8 cellular contexts compared by ENCODE assay signal in the genomic region with DNA sequence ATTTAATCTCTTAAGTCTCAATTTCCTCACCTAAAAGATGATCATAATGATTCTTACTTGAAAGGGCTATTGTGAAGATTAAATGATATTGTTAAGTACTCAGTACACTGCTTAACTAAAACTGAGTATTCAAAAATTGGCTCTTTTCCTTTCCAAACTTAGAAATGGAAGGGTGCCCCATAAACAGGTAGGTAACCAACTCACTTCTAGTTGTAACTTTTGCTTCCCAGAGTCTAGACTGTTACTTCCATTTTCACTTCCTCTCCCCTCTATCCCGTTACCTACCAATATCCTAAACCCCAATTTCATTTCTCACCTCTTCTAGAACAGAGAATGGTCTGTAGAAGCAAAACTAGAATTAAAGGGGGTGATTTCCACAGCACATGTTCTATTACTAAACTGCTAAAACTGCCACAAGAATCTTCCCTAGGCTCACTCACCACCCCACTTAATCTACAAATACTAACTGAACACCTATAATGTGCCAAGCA. TPM values are rescaled to one million over a fixed set of nuclear protein-coding genes. Genes with fewer than 3 reads are reported as not detected.
DNase-seq lines count a peak whose midpoint lies in the region; ATAC-seq and TF ChIP-seq lines count a peak whose summit lies in the region.

No MANE protein-coding gene starts in this region.

- no peak for TF ChIP-seq CTCF in GM23338 (conservative IDR thresholded peaks at IDR 0.05; ENCODE audit: low read depth in 2 of 2)

- H4K20me1 ChIP-seq in GM23338 (replicated peaks; ENCODE audit: insufficient read depth): peaks cover 65% of the 10 kb centered on the region

- H2AFZ ChIP-seq in GM23338: no peak overlapping the region

- 0 out of 2 replicates have a peak overlapping the region, but pooled peaks have one; percentile 12 for H3K4me2 ChIP-seq in GM23338

- no peaks in the 10 kb centered on the region for H3K36me3 Mint-ChIP-seq in GM23338 (ENCODE audit: low read depth)
- peaks cover 0 to 3% (median 0%) of the 10 kb centered on the region in 5 donors for H3K36me3 Mint-ChIP-seq in naive thymus-derived CD4-positive, alpha-beta T cell

- intact Hi-C loops in naive thymus-derived CD4-positive, alpha-beta T cell (cut with micrococcal nuclease): loop anchor here in 1 of 2 donors (1.0 kb wide), 2 partner anchors 533 to 537 kb away; no protein-coding TSS in a partner anchor

- H3K36me3 ChIP-seq in GM23338 (ENCODE audit: insufficient read depth): no peaks in the 10 kb centered on the region
- H3K36me3 ChIP-seq in KOPT-K1 (ENCODE audit: insufficient read depth, low read length): no peaks in the 10 kb centered on the region
- no peaks in the 10 kb centered on the region for H3K36me3 ChIP-seq in naive thymus-derived CD4-positive, alpha-beta T cell (ENCODE audit: control insufficient read depth in 2 of 3, insufficient read depth in 3 of 3, low read length in 3 of 3)

- H3K27me3 Mint-ChIP-seq in GM23338 (ENCODE audit: insufficient read depth, low read depth, poor library complexity): no peaks in the 10 kb centered on the region
- H3K27me3 Mint-ChIP-seq in naive thymus-derived CD4-positive, alpha-beta T cell: no peaks in the 10 kb centered on the region

- H3K4me1 ChIP-seq in GM23338 (ENCODE audit: insufficient read depth): peaks cover 86% of the 10 kb centered on the region
- H3K4me1 ChIP-seq in naive thymus-derived CD4-positive, alpha-beta T cell (ENCODE audit: control insufficient read depth in 2 of 2, insufficient read depth in 2 of 2, low read length in 2 of 2): peaks cover 0 to 34% of the 10 kb centered on the region in 2 donors

- DNase-seq in GM23338 (ENCODE audit: low spot score): no peak
- DNase-seq in naive thymus-derived CD4-positive, alpha-beta T cell: no peak
- no peak for DNase-seq in HT-29 (ENCODE audit: low spot score)
- DNase-seq in SW 1271 (lab: John Stamatoyannopoulos, UW): no peak
- no peak for DNase-seq in central memory CD4-positive, alpha-beta T cell

- peaks cover 100% of the 10 kb centered on the region for H3K79me2 ChIP-seq in GM23338 (replicated peaks; ENCODE audit: insufficient read depth)

- no peaks in the 10 kb centered on the region for H3K9me3 Mint-ChIP-seq in GM23338
- no peaks in the 10 kb centered on the region for H3K9me3 Mint-ChIP-seq in naive thymus-derived CD4-positive, alpha-beta T cell

- H3K9me3 ChIP-seq in KOPT-K1 (ENCODE audit: insufficient read depth, low read length, poor library complexity, severe bottlenecking): no peaks in the 10 kb centered on the region
- H3K9me3 ChIP-seq in naive thymus-derived CD4-positive, alpha-beta T cell (ENCODE audit: control insufficient read depth in 2 of 3, low read length in 3 of 3): no peaks in the 10 kb centered on the region

- no peak overlapping the region for H3K4me3 ChIP-seq in GM23338
- H3K4me3 ChIP-seq in naive thymus-derived CD4-positive, alpha-beta T cell (ENCODE audit: low read length): no peak overlapping the region

- H3F3A ChIP-seq in GM23338 (replicated peaks; ENCODE audit: low read depth): no peaks in the 10 kb centered on the region

- peak overlapping the region; percentile 22 for H3K27ac ChIP-seq in GM23338 (ENCODE audit: low read depth)
- H3K27ac ChIP-seq in KOPT-K1 (ENCODE audit: low read depth, low read length, poor library complexity, severe bottlenecking): peak overlapping the region; percentile 9
- H3K27ac ChIP-seq in naive thymus-derived CD4-positive, alpha-beta T cell (ENCODE audit: low read depth, low read length): no peak overlapping the region

- H3K27ac Mint-ChIP-seq in GM23338: no peak overlapping the region
- H3K27ac Mint-ChIP-seq in naive thymus-derived CD4-positive, alpha-beta T cell: no peak overlapping the region

- H3K27me3 ChIP-seq in GM23338 (ENCODE audit: insufficient read depth): no peaks in the 10 kb centered on the region
- H3K27me3 ChIP-seq in naive thymus-derived CD4-positive, alpha-beta T cell (ENCODE audit: control insufficient read depth in 2 of 2, insufficient read depth in 2 of 2, low read length in 2 of 2): no peaks in the 10 kb centered on the region

- POLR2A ChIA-PET in naive thymus-derived CD4-positive, alpha-beta T cell (lab: Charles Lee): no interaction called here

- H3K4me3 Mint-ChIP-seq in GM23338: no peak overlapping the region
- no peak overlapping the region for H3K4me3 Mint-ChIP-seq in naive thymus-derived CD4-positive, alpha-beta T cell

- no peaks in the 10 kb centered on the region for H3K9me2 ChIP-seq in GM23338 (ENCODE audit: insufficient read depth)

- CTCF ChIA-PET in naive thymus-derived CD4-positive, alpha-beta T cell (lab: Charles Lee): interaction anchor here (0.5 to 1.4 kb wide), 7 partner anchors 14 to 694 kb away, joined by 3 to 5 read pairs (median 3); no protein-coding TSS in a partner anchor

- H3K4me1 Mint-ChIP-seq in GM23338: peaks cover 43% of the 10 kb centered on the region
- H3K4me1 Mint-ChIP-seq in naive thymus-derived CD4-positive, alpha-beta T cell: peaks cover 6 to 29% (median 7%) of the 10 kb centered on the region in 7 donors

- ATAC-seq in GM18868 (IDR thresholded peaks at IDR 0.05; ENCODE audit: unreplicated experiment): peak; percentile 37
- ATAC-seq in GM23338: no peak
- peak; percentile 16 for ATAC-seq in naive thymus-derived CD4-positive, alpha-beta T cell
- ATAC-seq in HG02571 (IDR thresholded peaks at IDR 0.05; ENCODE audit: unreplicated experiment): no peak

TF ChIP-seq in GM23338, 12 proteins besides CTCF, POLR2A, EP300 and RAD21:
- TF ChIP-seq STAT1 (IDR thresholded peaks at IDR 0.05; ENCODE audit: unreplicated experiment) (no peak), REST (IDR thresholded peaks at IDR 0.05; ENCODE audit: unreplicated experiment) (no peak), JUNB (IDR thresholded peaks at IDR 0.05; ENCODE audit: unreplicated experiment) (no peak), EZH2phosphoT487 (IDR thresholded peaks at IDR 0.05; ENCODE audit: unreplicated experiment) (no peak), POLR2AphosphoS5 (IDR thresholded peaks at IDR 0.05; ENCODE audit: low read depth) (no peak), ZNF114 (CRISPR knock-in tag; IDR thresholded peaks at IDR 0.05) (no peak), NANOG (IDR thresholded peaks at IDR 0.05; ENCODE audit: borderline replicate concordance) (no peak)

RNA-seq across cellular contexts. Expression of gene RRAS2, which starts 50.0 kb away (rescaled TPM):
- 293 and 296 TPM in 2 replicates for total RNA-seq in GM23338 (2014; rRNA removed; shearing (Covaris generic))
- 174 and 196 TPM in 2 replicates for polyA plus RNA-seq in GM23338 (2016; fragmentation: Nextera tagmentation; extraction: Ambion mirVana)
- total RNA-seq in naive thymus-derived CD4-positive, alpha-beta T cell: 10 to 100 TPM; 12.6 to 55.3 (median 22.2) TPM
- 1 to 10 TPM; 6.0 to 8.3 TPM for polyA plus RNA-seq in naive thymus-derived CD4-positive, alpha-beta T cell
- total RNA-seq in HT-29 (2014; rRNA removed; shearing (Covaris generic)): 74.8 and 78.3 TPM in 2 replicates

Comparison
In these comparisons a context has a peak if more than half of its experiments do, and no peak if none do; other contexts are left out.
1. ATAC-seq: peak in GM18868 (single experiment) and naive thymus-derived CD4-positive, alpha-beta T cell (single experiment); none in GM23338 (single experiment) and HG02571 (single experiment).